Comparison of ENCODE assay signal across 7 cellular contexts in the genomic region with DNA sequence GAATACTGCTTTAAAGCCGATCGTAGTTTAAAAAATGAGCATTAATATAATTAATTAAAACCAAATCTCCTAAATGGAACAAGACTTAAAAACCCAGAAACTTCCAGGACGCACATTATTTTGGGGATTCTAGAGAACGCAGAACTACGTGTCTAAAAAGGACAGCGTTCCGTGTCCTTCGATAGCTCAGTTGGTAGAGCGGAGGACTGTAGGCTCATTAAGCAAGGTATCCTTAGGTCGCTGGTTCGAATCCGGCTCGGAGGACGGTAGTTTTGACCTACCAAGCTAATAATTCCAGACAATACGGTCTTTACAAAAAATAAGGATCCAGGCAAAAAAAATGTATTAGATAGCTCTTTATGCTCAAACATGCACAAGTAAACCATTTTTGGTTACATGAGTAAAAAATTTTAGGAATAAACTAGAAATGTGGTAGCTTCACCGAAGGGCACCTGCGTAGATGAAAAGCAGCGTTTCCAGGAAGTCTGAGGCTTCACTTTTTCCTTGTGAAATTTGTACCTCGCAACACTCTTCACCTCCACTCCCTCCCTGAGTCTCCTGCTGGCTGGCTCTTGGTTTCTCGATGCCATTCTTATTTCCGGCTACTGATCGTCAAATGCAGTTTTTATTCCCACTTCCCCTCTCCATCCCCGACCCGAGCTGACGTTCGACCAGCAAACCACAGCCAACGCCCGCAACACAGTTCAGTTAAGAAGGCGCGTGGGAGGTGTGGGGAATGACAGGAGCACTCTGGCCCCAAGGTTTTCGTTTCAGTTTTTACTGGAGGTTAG. TPM values are rescaled to one million over a fixed set of nuclear protein-coding genes. Genes with fewer than 3 reads are reported as not detected.
A peak's percentile ranks its signal among the peaks of the same experiment; 100 is the strongest.
DNase-seq lines count a peak whose midpoint lies in the region; ATAC-seq and TF ChIP-seq lines count a peak whose summit lies in the region.

No MANE protein-coding gene starts in this region.

- WGBS in sigmoid colon, 2 donors: 4 to 6% methylated on average over 31 of the region's 31 CpGs

- no peak for TF ChIP-seq EP300 in sigmoid colon (IDR thresholded peaks at IDR 0.05)

- no peak overlapping the region for H3K27ac ChIP-seq in iPS-18a (ENCODE audit: low read length)
- no peak overlapping the region for H3K27ac ChIP-seq in sigmoid colon

- peak overlapping the region; percentile 96 for H3K4me3 Mint-ChIP-seq in HFFc6

- no peak for TF ChIP-seq POLR2A in sigmoid colon (IDR thresholded peaks at IDR 0.05)

- H3K36me3 Mint-ChIP-seq in HFFc6 (ENCODE audit: low read depth): no peaks in the 10 kb centered on the region

- H3K27ac Mint-ChIP-seq in HFFc6: peak overlapping the region; percentile 67

- peaks cover 13% of the 10 kb centered on the region for H3K27me3 Mint-ChIP-seq in HFFc6 (ENCODE audit: insufficient read depth)

- peak; percentile 68 for ATAC-seq in SK-N-SH treated with all-trans-retinoic acid at 6 μM for 48 hours

- DNase-seq in HFFc6 (peak; percentile 86), amniotic epithelial cell (ENCODE audit: low read depth) (peak; percentile 68), sigmoid colon (no peak), NCI-H2029 (lab: John Stamatoyannopoulos, UW) (no peak)
- peak; percentile 89 for DNase-seq in stimulated activated CD4-positive, alpha-beta T cell treated with anti-CD3 and anti-CD28 coated beads, Interleukin-15, amount 100 ng/mL, for 24 hours

- H3K4me3 ChIP-seq in iPS-18a (ENCODE audit: low read length): peak overlapping the region; percentile 90
- H3K4me3 ChIP-seq in sigmoid colon: peak overlapping the region in 2 of 4 donors; percentile 7 to 32

- H3K9me3 Mint-ChIP-seq in HFFc6: peaks cover 8% of the 10 kb centered on the region

- TF ChIP-seq CTCF in HFFc6 (IDR thresholded peaks at IDR 0.05) (no peak), sigmoid colon (IDR thresholded peaks at IDR 0.05) (no peak)

- peaks cover 37% of the 10 kb centered on the region for H3K4me1 Mint-ChIP-seq in HFFc6 (ENCODE audit: low read depth)

- H3K4me1 ChIP-seq in iPS-18a (ENCODE audit: control insufficient read depth, low read depth, low read length) (peaks cover 3% of the 10 kb centered on the region), sigmoid colon (peaks cover 0 to 13% (median 2%) of the 10 kb centered on the region in 4 donors)

- peaks cover 10% of the 10 kb centered on the region for H3K27me3 ChIP-seq in iPS-18a (ENCODE audit: control insufficient read depth, insufficient read depth, low read length)
- H3K27me3 ChIP-seq in sigmoid colon: peaks cover 4 to 32% (median 7%) of the 10 kb centered on the region in 3 donors

- intact Hi-C loops in sigmoid colon (cut with DNase I): no loop called here

- H3K36me3 ChIP-seq in iPS-18a (ENCODE audit: control insufficient read depth, low read depth, low read length): no peaks in the 10 kb centered on the region
- H3K36me3 ChIP-seq in sigmoid colon: no peaks in the 10 kb centered on the region

- no peak overlapping the region for H3K9ac ChIP-seq in iPS-18a (ENCODE audit: low read length)

- no peaks in the 10 kb centered on the region for H3K9me3 ChIP-seq in iPS-18a (ENCODE audit: control insufficient read depth, low read depth, low read length)
- H3K9me3 ChIP-seq in sigmoid colon: peaks cover 0 to 3% (median 0%) of the 10 kb centered on the region in 4 donors

TF ChIP-seq in SK-N-SH treated with all-trans-retinoic acid at 6 μM for 48 hours, 23 proteins besides CTCF, POLR2A, EP300 and RAD21:
- TF ChIP-seq SNAI2 (CRISPR knock-in tag; IDR thresholded peaks at IDR 0.05) (no peak), TSHZ2 (CRISPR knock-in tag; IDR thresholded peaks at IDR 0.05) (0 out of 2 replicates have a peak, but pooled peaks have one; percentile 10), TOX (CRISPR knock-in tag; IDR thresholded peaks at IDR 0.05; ENCODE audit: borderline replicate concordance) (no peak)
TF ChIP-seq in SK-N-SH treated with all-trans-retinoic acid at 6 μM for 48 hours: peak in this region for 1.

RNA-seq across cellular contexts. Expression of gene ABT1, which starts 19.6 kb away (rescaled TPM):
- total RNA-seq in HFFc6 (2021; fragmentation: NEBNext Ultra II Directional; extraction: Animal tissue kit (Norgen Biotek cat#: 25700)): 10 to 100 TPM; 14.2 to 17.2 (median 15.5) TPM
- total RNA-seq in sigmoid colon: 10 to 100 TPM; 10.2 to 19.4 (median 15.8) TPM
- 10 to 100 TPM; 12.6 to 21.3 (median 19.8) TPM for polyA plus RNA-seq in sigmoid colon

RNA-seq across cellular contexts. Expression of gene HMGN4, which starts 39.0 kb away (rescaled TPM):
- 10 to 100 TPM; 42.6 to 55.7 (median 51.8) TPM for total RNA-seq in HFFc6 (2021; fragmentation: NEBNext Ultra II Directional; extraction: Animal tissue kit (Norgen Biotek cat#: 25700))
- total RNA-seq in sigmoid colon: 100 to 1,000 TPM in 1 of 4 donors, 10 to 100 TPM in 3; 70.6 to 104 (median 77.2) TPM
- 10 to 100 TPM; 55.9 to 67.2 (median 56.2) TPM for polyA plus RNA-seq in sigmoid colon

Comparison
In these comparisons a context has a peak if more than half of its experiments do, and no peak if none do; other contexts are left out.
1. DNase-seq: peak in HFFc6 (single experiment), amniotic epithelial cell (single experiment) and stimulated activated CD4-positive, alpha-beta T cell treated with anti-CD3 and anti-CD28 coated beads, Interleukin-15, amount 100 ng/mL, for 24 hours (single experiment); none in sigmoid colon (single experiment) and NCI-H2029 (single experiment).